In the genomic region with DNA sequence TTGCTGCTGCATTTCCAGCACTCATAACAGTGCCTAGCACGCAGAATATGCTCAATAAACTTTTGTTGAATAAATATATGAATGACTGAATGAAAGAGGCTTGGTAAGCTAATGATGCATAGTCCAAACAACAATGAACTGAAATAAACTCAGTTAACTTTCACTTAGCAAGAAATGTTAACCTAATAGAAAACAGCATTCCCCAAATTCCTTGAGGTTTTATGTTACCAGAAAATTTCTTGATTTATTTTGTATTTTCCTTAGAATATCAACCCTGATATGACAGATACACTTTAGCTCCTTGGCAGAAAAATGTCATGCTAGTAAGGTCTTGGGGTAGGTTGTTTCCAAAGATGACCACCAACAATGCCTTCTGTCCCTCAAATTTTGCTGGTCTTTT, we compare ENCODE assay signal across 23 cellular contexts.
"Had no signal": no experiment of that assay in that cellular context is flagged by ENCODE, and none has a peak within 500 bp of the region (broad histone marks: within the 10 kb centered on the region; RNA-seq: fewer than 3 reads in every experiment).

No MANE protein-coding gene starts in this region.

- H3K4me1 ChIP-seq: colonic mucosa, right atrium auricular region, sigmoid colon, stomach, transverse colon had no signal

- H3K27me3 ChIP-seq: colonic mucosa, foreskin keratinocyte, neutrophil, right atrium auricular region, sigmoid colon, stomach, transverse colon had no signal

- H3K27ac ChIP-seq: colonic mucosa, foreskin keratinocyte, neutrophil, right atrium auricular region, sigmoid colon, stomach, thoracic aorta, transverse colon had no signal

- H3K36me3 ChIP-seq: colonic mucosa, neutrophil, right atrium auricular region, sigmoid colon, stomach, thoracic aorta, transverse colon had no signal

- ATAC-seq: foreskin keratinocyte; mucosa of descending colon; naive thymus-derived CD8-positive, alpha-beta T cell had no signal

- H3K4me3 ChIP-seq: colonic mucosa, mucosa of descending colon, right atrium auricular region, sigmoid colon, stomach, thoracic aorta, transverse colon had no signal

- H3K9me3 ChIP-seq: colonic mucosa, mucosa of descending colon, neutrophil, right atrium auricular region, sigmoid colon, stomach, thoracic aorta, transverse colon had no signal

- DNase-seq: colonic mucosa; dermis blood vessel endothelial cell; effector CD4-positive, alpha-beta T cell; endodermal cell; erythroblast; foreskin keratinocyte; head of caudate nucleus; hippocampal formation; kidney glomerular epithelial cell; mammary epithelial cell; mucosa of descending colon; naive thymus-derived CD8-positive, alpha-beta T cell; posterior cingulate gyrus; sigmoid colon; small intestine; stimulated activated CD4-positive, alpha-beta T cell treated with anti-CD3 and anti-CD28 coated beads, Interleukin-12 subunit alpha, Interleukin-12 subunit beta, amount 100 ng/mL, for 4 hours; stimulated activated naive CD4-positive, alpha-beta T cell; stomach; substantia nigra; transverse colon had no signal
